ENCODE assay signal across 7 cellular contexts in the genomic region with DNA sequence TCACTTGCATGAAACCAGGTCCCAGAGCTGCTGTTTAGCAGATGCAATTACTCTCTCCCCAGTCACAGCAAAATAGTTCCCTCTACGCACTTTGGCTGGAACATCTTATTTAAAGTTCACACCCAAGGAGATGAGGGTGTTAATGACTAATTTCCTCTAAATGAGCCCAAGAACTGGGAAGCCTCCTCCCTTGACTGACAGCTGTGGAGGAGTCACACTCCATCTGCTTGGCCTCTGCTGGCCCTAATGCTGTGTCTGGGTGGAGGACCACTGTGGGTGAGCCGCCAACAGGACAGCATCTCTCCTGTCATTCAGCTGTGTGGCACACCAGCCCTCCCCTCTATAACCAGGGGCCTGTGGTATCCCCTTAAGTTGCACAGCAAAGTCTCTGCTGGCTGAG.
"Had no signal": no experiment of that assay in that cellular context is flagged by ENCODE, and none has a peak within 500 bp of the region (broad histone marks: within the 10 kb centered on the region; RNA-seq: fewer than 3 reads in every experiment).

No MANE protein-coding gene starts in this region.

- H3K9ac ChIP-seq: KMS-11 had no signal

- H3K27ac ChIP-seq: HL-60, KMS-11 had no signal

- DNase-seq: H9, HCEC 1CT, KBM-7 had no signal

- ATAC-seq: GM23338, HepG2 had no signal

- H3K4me3 ChIP-seq: GM23338 had no signal

- H3K4me2 ChIP-seq: GM23338, KMS-11 had no signal
